In the genomic region with DNA sequence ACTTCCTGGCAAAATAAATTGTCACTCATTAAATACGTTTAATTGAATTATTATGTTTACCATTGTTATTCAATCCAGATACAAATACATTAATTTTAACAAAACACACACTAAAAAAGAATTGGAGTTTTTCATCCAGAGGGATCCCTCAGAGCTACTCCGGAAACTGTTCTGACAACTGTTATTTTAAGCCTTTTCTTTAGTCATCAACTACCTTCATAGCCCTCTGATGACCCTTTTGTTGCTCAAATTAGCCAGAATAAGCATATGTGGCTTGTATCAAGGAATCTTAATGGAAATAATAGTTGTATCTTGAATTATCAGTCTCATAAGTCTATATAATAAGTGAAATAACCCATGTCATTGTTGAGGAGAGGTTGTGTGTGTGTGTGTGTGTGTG, we compare ENCODE assay signal across 36 cellular contexts.
"Had no signal": no experiment of that assay in that cellular context is flagged by ENCODE, and none has a peak within 500 bp of the region (broad histone marks: within the 10 kb centered on the region; RNA-seq: fewer than 3 reads in every experiment).

No MANE protein-coding gene starts in this region.

- H3K9me3 Mint-ChIP-seq: activated CD4-positive, alpha-beta T cell treated with anti-CD3 and anti-CD28 coated beads, Interleukin-2, amount 10 ng/mL, durations not matched to agents 7 days and 5 days; activated naive CD4-positive, alpha-beta T cell treated with anti-CD3 and anti-CD28 coated beads, Interleukin-2, amount 10 ng/mL, durations not matched to agents 7 days and 5 days; activated naive CD4-positive, alpha-beta T cell treated with anti-CD3 and anti-CD28 coated beads, Interleukin-2, amount 50 U/mL, for 24 hours; activated naive CD8-positive, alpha-beta T cell treated with anti-CD3 and anti-CD28 coated beads, Interleukin-2, amount 10 ng/mL, durations not matched to agents 7 days and 5 days; activated naive CD8-positive, alpha-beta T cell treated with anti-CD3 and anti-CD28 coated beads, Interleukin-2, amount 50 U/mL, for 24 hours; activated T-helper 2 cell treated with anti-CD3 and anti-CD28 coated beads, Interferon-gamma antibody, Interleukin-2, Interleukin-4, amounts not matched to agents 10 μg/mL and 5 μg/mL and 100 μg/mL, durations not matched to agents 14 hours and 24 hours and 36 hours; T-helper 2 cell treated with Interferon-gamma antibody and Interleukin-4, amounts not matched to agents 5 μg/mL and 100 μg/mL, for 36 hours had no signal

- FAIRE-seq: astrocyte, TTC549 had no signal

- H3K4me3 ChIP-seq: body of pancreas, breast epithelium had no signal

- DNase-seq: activated CD4-positive, alpha-beta memory T cell treated with anti-CD3 and anti-CD28 coated beads, Interleukin-2, amount 10 ng/mL, durations not matched to agents 7 days and 5 days; activated CD4-positive, alpha-beta T cell treated with anti-CD3 and anti-CD28 coated beads for 1 hour; activated CD4-positive, alpha-beta T cell treated with anti-CD3 and anti-CD28 coated beads for 36 hours; activated CD4-positive, alpha-beta T cell treated with anti-CD3 and anti-CD28 coated beads for 48 hours; activated CD4-positive, alpha-beta T cell treated with anti-CD3 and anti-CD28 coated beads, Interleukin-2, amount 10 ng/mL, durations not matched to agents 7 days and 5 days; activated CD4-positive, alpha-beta T cell treated with anti-CD3 and anti-CD28 coated beads, Interleukin-2, amount 50 U/mL, for 48 hours; activated CD4-positive, CD25-positive, alpha-beta regulatory T cell; activated CD8-positive, alpha-beta memory T cell treated with anti-CD3 and anti-CD28 coated beads for 24 hours; activated CD8-positive, alpha-beta memory T cell treated with anti-CD3 and anti-CD28 coated beads, Interleukin-2, amount 10 ng/mL, durations not matched to agents 7 days and 5 days; activated CD8-positive, alpha-beta memory T cell treated with anti-CD3 and anti-CD28 coated beads, Interleukin-2, amount 50 U/mL, for 48 hours; activated CD8-positive, alpha-beta T cell treated with anti-CD3 and anti-CD28 coated beads, Interleukin-2, amount 10 ng/mL, durations not matched to agents 7 days and 5 days; activated effector memory CD4-positive, alpha-beta T cell treated with Interleukin-2 at 50 U/mL for 16 hours; activated gamma-delta T cell; activated naive CD4-positive, alpha-beta T cell treated with anti-CD3 and anti-CD28 coated beads, Interleukin-2, amount 10 ng/mL, durations not matched to agents 7 days and 5 days; activated naive CD4-positive, alpha-beta T cell treated with Interleukin-2 at 50 U/mL for 16 hours; activated naive CD8-positive, alpha-beta T cell treated with anti-CD3 and anti-CD28 coated beads, Interleukin-2, amount 10 ng/mL, durations not matched to agents 7 days and 5 days; activated naive CD8-positive, alpha-beta T cell treated with anti-CD3 and anti-CD28 coated beads, Interleukin-2, amount 50 U/mL, for 24 hours; activated T-cell treated with anti-CD3 and anti-CD28 coated beads, Interleukin-2, amount 50 U/mL, for 24 hours; activated T-cell treated with anti-CD3 and anti-CD28 coated beads, Interleukin-2, amount 50 U/mL, for 48 hours; amniotic stem cell; aorta; body of pancreas; brain microvascular endothelial cell; central memory CD4-positive, alpha-beta T cell; T-helper 1 cell; T-helper 9 cell had no signal

- H3K27ac ChIP-seq: body of pancreas, brain microvascular endothelial cell, breast epithelium, VCaP had no signal

- ATAC-seq: activated CD4-positive, alpha-beta T cell treated with anti-CD3 and anti-CD28 coated beads for 36 hours; activated CD4-positive, CD25-positive, alpha-beta regulatory T cell treated with anti-CD3 and anti-CD28 coated beads, Interleukin-2, amount 50 U/mL, for 24 hours; activated CD8-positive, alpha-beta memory T cell treated with anti-CD3 and anti-CD28 coated beads, Interleukin-2, amount 10 ng/mL, durations not matched to agents 7 days and 5 days; activated CD8-positive, alpha-beta T cell treated with anti-CD3 and anti-CD28 coated beads, Interleukin-2, amount 10 ng/mL, durations not matched to agents 7 days and 5 days; activated naive CD8-positive, alpha-beta T cell treated with anti-CD3 and anti-CD28 coated beads, Interleukin-2, amount 50 U/mL, for 24 hours; body of pancreas had no signal

- H3K36me3 ChIP-seq: brain microvascular endothelial cell, breast epithelium had no signal

- H3K27me3 Mint-ChIP-seq: activated CD4-positive, alpha-beta memory T cell treated with anti-CD3 and anti-CD28 coated beads, Interleukin-2, amount 10 ng/mL, durations not matched to agents 7 days and 5 days; activated CD4-positive, alpha-beta T cell treated with anti-CD3 and anti-CD28 coated beads for 36 hours; activated CD4-positive, alpha-beta T cell treated with anti-CD3 and anti-CD28 coated beads, Interleukin-2, amount 10 ng/mL, durations not matched to agents 7 days and 5 days; activated CD8-positive, alpha-beta memory T cell treated with anti-CD3 and anti-CD28 coated beads, Interleukin-2, amount 10 ng/mL, durations not matched to agents 7 days and 5 days; activated naive CD4-positive, alpha-beta T cell treated with anti-CD3 and anti-CD28 coated beads, Interleukin-2, amount 10 ng/mL, durations not matched to agents 7 days and 5 days; activated naive CD4-positive, alpha-beta T cell treated with anti-CD3 and anti-CD28 coated beads, Interleukin-2, amount 50 U/mL, for 24 hours; activated naive CD8-positive, alpha-beta T cell; activated naive CD8-positive, alpha-beta T cell treated with anti-CD3 and anti-CD28 coated beads, Interleukin-2, amount 10 ng/mL, durations not matched to agents 7 days and 5 days; activated naive CD8-positive, alpha-beta T cell treated with anti-CD3 and anti-CD28 coated beads, Interleukin-2, amount 50 U/mL, for 24 hours; activated T-cell treated with anti-CD3 and anti-CD28 coated beads, Interleukin-2, amount 50 U/mL, for 24 hours had no signal

- H3K4me1 Mint-ChIP-seq: activated CD4-positive, alpha-beta memory T cell treated with anti-CD3 and anti-CD28 coated beads, Interleukin-2, amount 10 ng/mL, durations not matched to agents 7 days and 5 days; activated CD4-positive, alpha-beta T cell treated with anti-CD3 and anti-CD28 coated beads for 36 hours; activated CD4-positive, alpha-beta T cell treated with anti-CD3 and anti-CD28 coated beads, Interleukin-2, amount 10 ng/mL, durations not matched to agents 7 days and 5 days; activated CD8-positive, alpha-beta memory T cell treated with anti-CD3 and anti-CD28 coated beads, Interleukin-2, amount 10 ng/mL, durations not matched to agents 7 days and 5 days; activated naive CD4-positive, alpha-beta T cell treated with anti-CD3 and anti-CD28 coated beads, Interleukin-2, amount 10 ng/mL, durations not matched to agents 7 days and 5 days; activated naive CD4-positive, alpha-beta T cell treated with anti-CD3 and anti-CD28 coated beads, Interleukin-2, amount 50 U/mL, for 24 hours; activated naive CD8-positive, alpha-beta T cell treated with anti-CD3 and anti-CD28 coated beads, Interleukin-2, amount 10 ng/mL, durations not matched to agents 7 days and 5 days; activated naive CD8-positive, alpha-beta T cell treated with anti-CD3 and anti-CD28 coated beads, Interleukin-2, amount 50 U/mL, for 24 hours had no signal

- H3K36me3 Mint-ChIP-seq: activated CD8-positive, alpha-beta memory T cell treated with anti-CD3 and anti-CD28 coated beads, Interleukin-2, amount 10 ng/mL, durations not matched to agents 7 days and 5 days; activated naive CD4-positive, alpha-beta T cell treated with anti-CD3 and anti-CD28 coated beads, Interleukin-2, amount 10 ng/mL, durations not matched to agents 7 days and 5 days; activated naive CD4-positive, alpha-beta T cell treated with anti-CD3 and anti-CD28 coated beads, Interleukin-2, amount 50 U/mL, for 24 hours; activated naive CD8-positive, alpha-beta T cell; activated naive CD8-positive, alpha-beta T cell treated with anti-CD3 and anti-CD28 coated beads, Interleukin-2, amount 10 ng/mL, durations not matched to agents 7 days and 5 days had no signal

- H3K9me3 ChIP-seq: body of pancreas, breast epithelium had no signal

- H3K27ac Mint-ChIP-seq: activated CD4-positive, alpha-beta memory T cell treated with anti-CD3 and anti-CD28 coated beads, Interleukin-2, amount 10 ng/mL, durations not matched to agents 7 days and 5 days; activated CD4-positive, alpha-beta T cell treated with anti-CD3 and anti-CD28 coated beads for 36 hours; activated CD4-positive, alpha-beta T cell treated with anti-CD3 and anti-CD28 coated beads, Interleukin-2, amount 10 ng/mL, durations not matched to agents 7 days and 5 days; activated CD8-positive, alpha-beta memory T cell treated with anti-CD3 and anti-CD28 coated beads, Interleukin-2, amount 10 ng/mL, durations not matched to agents 7 days and 5 days; activated CD8-positive, alpha-beta T cell treated with anti-CD3 and anti-CD28 coated beads, Interleukin-2, amount 10 ng/mL, durations not matched to agents 7 days and 5 days; activated naive CD4-positive, alpha-beta T cell treated with anti-CD3 and anti-CD28 coated beads, Interleukin-2, amount 10 ng/mL, durations not matched to agents 7 days and 5 days; activated naive CD4-positive, alpha-beta T cell treated with anti-CD3 and anti-CD28 coated beads, Interleukin-2, amount 50 U/mL, for 24 hours; activated naive CD8-positive, alpha-beta T cell; activated naive CD8-positive, alpha-beta T cell treated with anti-CD3 and anti-CD28 coated beads, Interleukin-2, amount 10 ng/mL, durations not matched to agents 7 days and 5 days; activated naive CD8-positive, alpha-beta T cell treated with anti-CD3 and anti-CD28 coated beads, Interleukin-2, amount 50 U/mL, for 24 hours; activated T-cell treated with anti-CD3 and anti-CD28 coated beads, Interleukin-2, amount 50 U/mL, for 24 hours; activated T-helper 2 cell treated with anti-CD3 and anti-CD28 coated beads, Interferon-gamma antibody, Interleukin-2, Interleukin-4, amounts not matched to agents 10 μg/mL and 5 μg/mL and 100 μg/mL, durations not matched to agents 14 hours and 24 hours and 36 hours; T-helper 1 cell treated with Interleukin-12 subunit alpha and Interleukin-12 subunit beta and Interleukin-4 antibody, amounts not matched to agents 30 μg/mL and 1 μg/mL, for 36 hours; T-helper 2 cell treated with Interferon-gamma antibody and Interleukin-4, amounts not matched to agents 5 μg/mL and 100 μg/mL, for 36 hours had no signal

- H3K4me3 Mint-ChIP-seq: activated CD4-positive, alpha-beta memory T cell treated with anti-CD3 and anti-CD28 coated beads, Interleukin-2, amount 10 ng/mL, durations not matched to agents 7 days and 5 days; activated CD4-positive, alpha-beta T cell treated with anti-CD3 and anti-CD28 coated beads for 36 hours; activated CD4-positive, alpha-beta T cell treated with anti-CD3 and anti-CD28 coated beads, Interleukin-2, amount 10 ng/mL, durations not matched to agents 7 days and 5 days; activated CD8-positive, alpha-beta memory T cell treated with anti-CD3 and anti-CD28 coated beads, Interleukin-2, amount 10 ng/mL, durations not matched to agents 7 days and 5 days; activated CD8-positive, alpha-beta T cell treated with anti-CD3 and anti-CD28 coated beads, Interleukin-2, amount 10 ng/mL, durations not matched to agents 7 days and 5 days; activated naive CD4-positive, alpha-beta T cell treated with anti-CD3 and anti-CD28 coated beads, Interleukin-2, amount 10 ng/mL, durations not matched to agents 7 days and 5 days; activated naive CD4-positive, alpha-beta T cell treated with anti-CD3 and anti-CD28 coated beads, Interleukin-2, amount 50 U/mL, for 24 hours; activated naive CD8-positive, alpha-beta T cell; activated naive CD8-positive, alpha-beta T cell treated with anti-CD3 and anti-CD28 coated beads, Interleukin-2, amount 10 ng/mL, durations not matched to agents 7 days and 5 days; activated naive CD8-positive, alpha-beta T cell treated with anti-CD3 and anti-CD28 coated beads, Interleukin-2, amount 50 U/mL, for 24 hours; activated T-cell treated with anti-CD3 and anti-CD28 coated beads, Interleukin-2, amount 50 U/mL, for 24 hours; T-helper 1 cell treated with Interleukin-12 subunit alpha and Interleukin-12 subunit beta and Interleukin-4 antibody, amounts not matched to agents 30 μg/mL and 1 μg/mL, for 36 hours; T-helper 2 cell treated with Interferon-gamma antibody and Interleukin-4, amounts not matched to agents 5 μg/mL and 100 μg/mL, for 36 hours had no signal

- H3K4me1 ChIP-seq: body of pancreas, breast epithelium had no signal

- H3K27me3 ChIP-seq: body of pancreas, brain microvascular endothelial cell, breast epithelium had no signal
